ENCODE assay signal across 21 cellular contexts in genomic region chr1:161242313-161242712, GRCh38. TPM values are rescaled to one million over a fixed set of nuclear protein-coding genes. Genes with fewer than 3 reads are reported as not detected.
DNase-seq lines count a peak whose midpoint lies in the region; ATAC-seq and TF ChIP-seq lines count a peak whose summit lies in the region.
"Had no signal": no experiment of that assay in that cellular context is flagged by ENCODE, and none has a peak within 500 bp of the region (broad histone marks: within the 10 kb centered on the region; RNA-seq: fewer than 3 reads in every experiment).

No MANE protein-coding gene starts in this region.

- POLR2A ChIA-PET in naive thymus-derived CD4-positive, alpha-beta T cell (lab: Charles Lee), result no interaction called here

- CTCF ChIA-PET in naive thymus-derived CD4-positive, alpha-beta T cell (lab: Charles Lee), result no interaction called here

- TF ChIP-seq CTCF in esophagus muscularis mucosa (IDR thresholded peaks at IDR 0.05), result no peak

- no peak overlapping the region for H3K27ac Mint-ChIP-seq in naive thymus-derived CD4-positive, alpha-beta T cell
- H3K27ac Mint-ChIP-seq: CD4-positive, alpha-beta memory T cell; HFFc6 had no signal

- peak; percentile 31 for ATAC-seq in naive thymus-derived CD4-positive, alpha-beta T cell
- ATAC-seq in GM21423 (IDR thresholded peaks at IDR 0.05; ENCODE audit: unreplicated experiment) (no peak), GM18519 (IDR thresholded peaks at IDR 0.05; ENCODE audit: low FRiP score, unreplicated experiment) (no peak)

- peaks cover 0 to 1% (median 0%) of the 10 kb centered on the region in 11 donors for H3K9me3 Mint-ChIP-seq in naive thymus-derived CD4-positive, alpha-beta T cell
- H3K9me3 Mint-ChIP-seq: CD4-positive, alpha-beta memory T cell; HFFc6 had no signal

- H3K27me3 ChIP-seq in naive thymus-derived CD4-positive, alpha-beta T cell (ENCODE audit: control insufficient read depth in 2 of 2, insufficient read depth in 2 of 2, low read length in 2 of 2), result no peaks in the 10 kb centered on the region
- no peaks in the 10 kb centered on the region for H3K27me3 ChIP-seq in MG63
- no peaks in the 10 kb centered on the region for H3K27me3 ChIP-seq in esophagus muscularis mucosa
- H3K27me3 ChIP-seq: Peyer's patch had no signal

- WGBS in esophagus muscularis mucosa, result 78% methylated on average over 2 of the region's 2 CpGs

- H3K36me3 Mint-ChIP-seq in naive thymus-derived CD4-positive, alpha-beta T cell, result peaks cover 0 to 5% (median 0%) of the 10 kb centered on the region in 5 donors
- H3K36me3 Mint-ChIP-seq: CD4-positive, alpha-beta memory T cell had no signal

- no peak overlapping the region for H3K27ac ChIP-seq in naive thymus-derived CD4-positive, alpha-beta T cell (ENCODE audit: low read depth, low read length)
- no peak overlapping the region for H3K27ac ChIP-seq in esophagus muscularis mucosa (replicated peaks in 1 of 4)
- H3K27ac ChIP-seq: HL-60, Peyer's patch had no signal

- H3K4me1 ChIP-seq in naive thymus-derived CD4-positive, alpha-beta T cell (ENCODE audit: control insufficient read depth in 2 of 2, insufficient read depth in 2 of 2, low read length in 2 of 2), result no peaks in the 10 kb centered on the region
- H3K4me1 ChIP-seq in esophagus muscularis mucosa, result no peaks in the 10 kb centered on the region
- H3K4me1 ChIP-seq: Peyer's patch had no signal

- no peak overlapping the region for H3K4me3 Mint-ChIP-seq in naive thymus-derived CD4-positive, alpha-beta T cell
- H3K4me3 Mint-ChIP-seq: CD4-positive, alpha-beta memory T cell; HFFc6 had no signal

- H3K27me3 Mint-ChIP-seq in naive thymus-derived CD4-positive, alpha-beta T cell, result peaks cover 0 to 14% (median 9%) of the 10 kb centered on the region in 5 donors

- peak; percentile 53 for DNase-seq in EL
- peak; percentile 24 for DNase-seq in LHCN-M2 (ENCODE audit: low read depth)
- peak; percentile 65 for DNase-seq in SKM-1 (lab: John Stamatoyannopoulos, UW; ENCODE audit: unreplicated experiment)
- no peak for DNase-seq in naive thymus-derived CD4-positive, alpha-beta T cell
- DNase-seq in MG63, result no peak
- no peak for DNase-seq in esophagus muscularis mucosa (ENCODE audit: extremely low spot score)
- DNase-seq: CD4-positive, alpha-beta memory T cell; DMS79 treated with DMSO at 0.1 percent for 48 hours; GF-D8; HFFc6; Karpas-422; NCI-H1092; NCI-H1694; NCI-H345; NCI-H69; Peyer's patch; SHP77 treated with DMSO at 0.1 percent for 48 hours had no signal

- peaks cover 0 to 1% (median 0%) of the 10 kb centered on the region in 7 donors for H3K4me1 Mint-ChIP-seq in naive thymus-derived CD4-positive, alpha-beta T cell
- H3K4me1 Mint-ChIP-seq: CD4-positive, alpha-beta memory T cell had no signal

- H3K36me3 ChIP-seq in naive thymus-derived CD4-positive, alpha-beta T cell (ENCODE audit: control insufficient read depth in 2 of 3, insufficient read depth in 3 of 3, low read length in 3 of 3), result no peaks in the 10 kb centered on the region
- H3K36me3 ChIP-seq in MG63 (no peaks in the 10 kb centered on the region), esophagus muscularis mucosa (no peaks in the 10 kb centered on the region)
- H3K36me3 ChIP-seq: Peyer's patch had no signal

- no peak overlapping the region for H3K4me3 ChIP-seq in naive thymus-derived CD4-positive, alpha-beta T cell (ENCODE audit: low read length)
- H3K4me3 ChIP-seq in MG63, result no peak overlapping the region
- no peak overlapping the region for H3K4me3 ChIP-seq in esophagus muscularis mucosa
- H3K4me3 ChIP-seq: Peyer's patch had no signal

- intact Hi-C loops in naive thymus-derived CD4-positive, alpha-beta T cell (cut with micrococcal nuclease), result no loop called here
- intact Hi-C loops in esophagus muscularis mucosa (cut with DNase I), result loop anchor here (5.0 kb wide), 1 partner anchor 40 kb away; no protein-coding TSS in a partner anchor

- TF ChIP-seq POLR2A in esophagus muscularis mucosa (IDR thresholded peaks at IDR 0.05; ENCODE audit: low read depth), result no peak

- no peak for TF ChIP-seq EP300 in esophagus muscularis mucosa (IDR thresholded peaks at IDR 0.05)

- H3K9me3 ChIP-seq in naive thymus-derived CD4-positive, alpha-beta T cell (ENCODE audit: control insufficient read depth in 2 of 3, low read length in 3 of 3), result no peaks in the 10 kb centered on the region
- H3K9me3 ChIP-seq in MG63 (no peaks in the 10 kb centered on the region), esophagus muscularis mucosa (no peaks in the 10 kb centered on the region)
- H3K9me3 ChIP-seq: Peyer's patch had no signal

RNA-seq across cellular contexts. Expression of gene NR1I3, which starts 4.3 kb away (rescaled TPM):
- total RNA-seq in LHCN-M2 (2014; rRNA removed) (not detected in 2 replicates), esophagus muscularis mucosa (not detected)
- 0.30 TPM for polyA plus RNA-seq in LHCN-M2 (2012)
- not detected for total RNA-seq in naive thymus-derived CD4-positive, alpha-beta T cell
- not detected for polyA plus RNA-seq in naive thymus-derived CD4-positive, alpha-beta T cell
- total RNA-seq in MG63 (2014; rRNA removed; shearing (Covaris generic); ENCODE audit: low replicate concordance), result not detected in 2 replicates
- total RNA-seq: CD4-positive, alpha-beta memory T cell; H1; HFFc6 had no signal
- polyA plus RNA-seq: H1 had no signal

RNA-seq across cellular contexts. Expression of gene PCP4L1, which starts 16.2 kb away (rescaled TPM):
- total RNA-seq in LHCN-M2 (2014; rRNA removed), result 0.17 TPM in 1 of 2 replicates, not detected in the other
- not detected for polyA plus RNA-seq in LHCN-M2 (2012)
- total RNA-seq in naive thymus-derived CD4-positive, alpha-beta T cell, result not detected
- under 1 TPM in 1 of 2 donors, not detected in 1; 0.15 TPM for polyA plus RNA-seq in naive thymus-derived CD4-positive, alpha-beta T cell
- not detected in 2 replicates for total RNA-seq in MG63 (2014; rRNA removed; shearing (Covaris generic); ENCODE audit: low replicate concordance)
- 10 to 100 TPM in 1 of 4 donors, 1 to 10 TPM in 3; 3.3 to 12.7 (median 6.7) TPM for total RNA-seq in esophagus muscularis mucosa
- total RNA-seq: CD4-positive, alpha-beta memory T cell; HFFc6; Peyer's patch had no signal
- polyA plus RNA-seq: CD4-positive, alpha-beta memory T cell had no signal

RNA-seq across cellular contexts. Expression of gene TOMM40L, which starts 16.5 kb away (rescaled TPM):
- total RNA-seq in LHCN-M2 (2014; rRNA removed) (9.8 and 12.6 TPM in 2 replicates), esophagus muscularis mucosa (10 to 100 TPM in 3 of 4 donors, 1 to 10 TPM in 1; 9.1 to 24.1 (median 16.3) TPM)
- 12.3 TPM for polyA plus RNA-seq in LHCN-M2 (2012)
- total RNA-seq in naive thymus-derived CD4-positive, alpha-beta T cell, result 10 to 100 TPM in 4 of 5 experiments, 1 to 10 TPM in 1; 8.9 to 24.3 (median 11.8) TPM
- 1 to 10 TPM; 6.0 to 6.4 TPM for polyA plus RNA-seq in naive thymus-derived CD4-positive, alpha-beta T cell
- total RNA-seq in MG63 (2014; rRNA removed; shearing (Covaris generic); ENCODE audit: low replicate concordance), result 24.0 and 39.6 TPM in 2 replicates

RNA-seq across cellular contexts. Expression of gene APOA2, which starts 18.9 kb away (rescaled TPM):
- total RNA-seq in LHCN-M2 (2014; rRNA removed), result not detected in 2 replicates
- not detected for polyA plus RNA-seq in LHCN-M2 (2012)
- not detected for total RNA-seq in naive thymus-derived CD4-positive, alpha-beta T cell
- polyA plus RNA-seq in naive thymus-derived CD4-positive, alpha-beta T cell, result not detected
- total RNA-seq in MG63 (2014; rRNA removed; shearing (Covaris generic); ENCODE audit: low replicate concordance), result not detected in 2 replicates
- total RNA-seq in esophagus muscularis mucosa, result not detected
- total RNA-seq: CD4-positive, alpha-beta memory T cell; H1; HFFc6; Peyer's patch had no signal
- polyA plus RNA-seq: CD4-positive, alpha-beta memory T cell; H1 had no signal

RNA-seq across cellular contexts. Expression of gene FCER1G, which starts 27.2 kb away (rescaled TPM):
- total RNA-seq in LHCN-M2 (2014; rRNA removed) (0.86 and 1.2 TPM in 2 replicates), esophagus muscularis mucosa (100 to 1,000 TPM in 1 of 4 donors, 10 to 100 TPM in 3; 32.8 to 145 (median 47.4) TPM)
- 0.87 TPM for polyA plus RNA-seq in LHCN-M2 (2012)
- 100 to 1,000 TPM in 1 of 5 experiments, 10 to 100 TPM in 3, 1 to 10 TPM in 1; 2.6 to 171 (median 14.5) TPM for total RNA-seq in naive thymus-derived CD4-positive, alpha-beta T cell
- polyA plus RNA-seq in naive thymus-derived CD4-positive, alpha-beta T cell, result 1 to 10 TPM; 2.7 to 5.1 TPM
- 5.3 TPM in 1 of 2 replicates, not detected in the other for total RNA-seq in MG63 (2014; rRNA removed; shearing (Covaris generic); ENCODE audit: low replicate concordance)
- total RNA-seq: H1 had no signal

Comparison
In these comparisons a context has a peak if more than half of its experiments do, and no peak if none do; other contexts are left out.
1. DNase-seq: peak in EL (single experiment), LHCN-M2 (single experiment) and SKM-1 (single experiment); none in naive thymus-derived CD4-positive, alpha-beta T cell (0 of 9), MG63 (single experiment) and esophagus muscularis mucosa (single experiment).